In genomic region chr5:52063186-52063585, GRCh38 we compare ENCODE assay signal across 15 cellular contexts.
DNase-seq lines count a peak whose midpoint lies in the region; ATAC-seq and TF ChIP-seq lines count a peak whose summit lies in the region.
"Had no signal": no experiment of that assay in that cellular context is flagged by ENCODE, and none has a peak within 500 bp of the region (broad histone marks: within the 10 kb centered on the region; RNA-seq: fewer than 3 reads in every experiment).

No MANE protein-coding gene starts in this region.

- H3K36me3 ChIP-seq in esophagus muscularis mucosa, result no peaks in the 10 kb centered on the region

- TF ChIP-seq EP300 in esophagus muscularis mucosa (IDR thresholded peaks at IDR 0.05), result no peak

- no peak for TF ChIP-seq POLR2A in esophagus muscularis mucosa (IDR thresholded peaks at IDR 0.05; ENCODE audit: low read depth)

- peak; percentile 36 for DNase-seq in HT-29 (ENCODE audit: low spot score)
- peak; percentile 51 for DNase-seq in SW480 (ENCODE audit: low spot score)
- DNase-seq in foreskin keratinocyte, result peak; percentile 25 to 62
- no peak for DNase-seq in activated T-cell treated with anti-CD3 and anti-CD28 coated beads, Interleukin-2, amount 50 U/mL, for 1 hour
- no peak for DNase-seq in cerebellum (ENCODE audit: low spot score)
- DNase-seq in esophagus muscularis mucosa (ENCODE audit: extremely low spot score), result no peak
- DNase-seq: AML-193; Caco-2; CD4-positive, alpha-beta T cell; GDM1; HFFc6 had no signal

- H3K27me3 ChIP-seq in foreskin keratinocyte (peaks cover 3% of the 10 kb centered on the region), esophagus muscularis mucosa (no peaks in the 10 kb centered on the region)

- TF ChIP-seq CTCF in foreskin keratinocyte (conservative IDR thresholded peaks at IDR 0.05) (no peak), esophagus muscularis mucosa (IDR thresholded peaks at IDR 0.05) (no peak)

- H3K27ac ChIP-seq in foreskin keratinocyte, result no peak overlapping the region
- no peak overlapping the region for H3K27ac ChIP-seq in esophagus muscularis mucosa (replicated peaks in 1 of 4)
- H3K27ac ChIP-seq: C4-2B, HL-60 had no signal

- WGBS in esophagus muscularis mucosa, result 71% methylated on average over 4 of the region's 4 CpGs

- peaks cover 0 to 5% (median 0%) of the 10 kb centered on the region in 4 donors for H3K9me3 ChIP-seq in esophagus muscularis mucosa
- H3K9me3 ChIP-seq: Caco-2 had no signal

- ATAC-seq in foreskin keratinocyte, result peak; percentile 67
- ATAC-seq: GM23338, HCT116 had no signal

- H3K4me1 ChIP-seq in foreskin keratinocyte (no peaks in the 10 kb centered on the region), esophagus muscularis mucosa (no peaks in the 10 kb centered on the region)
- H3K4me1 ChIP-seq: Caco-2 had no signal

- intact Hi-C loops in esophagus muscularis mucosa (cut with DNase I), result no loop called here

- no peak overlapping the region for H3K4me3 ChIP-seq in esophagus muscularis mucosa
- H3K4me3 ChIP-seq: GM23338 had no signal

Comparison
In these comparisons a context has a peak if more than half of its experiments do, and no peak if none do; other contexts are left out.
1. DNase-seq: peak in HT-29 (single experiment), SW480 (single experiment) and foreskin keratinocyte (2 of 2); none in activated T-cell treated with anti-CD3 and anti-CD28 coated beads, Interleukin-2, amount 50 U/mL, for 1 hour (single experiment), cerebellum (single experiment) and esophagus muscularis mucosa (single experiment).